In the genomic region with DNA sequence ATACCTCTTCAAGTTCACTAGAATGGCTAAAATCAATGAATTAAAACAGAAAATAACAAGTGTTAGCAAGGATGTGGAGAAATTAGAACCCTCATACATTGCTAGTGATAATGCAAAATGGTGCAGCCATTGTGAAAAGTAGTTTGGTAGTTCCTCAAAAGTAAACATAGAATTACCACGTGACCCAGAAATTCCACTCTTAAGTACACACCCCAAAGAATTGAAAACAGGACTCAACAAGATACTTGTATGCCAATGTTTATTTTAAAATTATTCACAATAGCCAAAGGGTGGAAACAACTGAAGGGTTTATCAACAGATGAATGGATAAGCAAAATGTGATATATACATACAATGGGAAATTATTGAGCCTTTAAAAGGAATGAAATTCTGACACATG, we compare ENCODE assay signal across 17 cellular contexts.
A peak's percentile ranks its signal among the peaks of the same experiment; 100 is the strongest.
DNase-seq lines count a peak whose midpoint lies in the region; ATAC-seq, FAIRE-seq and TF ChIP-seq lines count a peak whose summit lies in the region.
"Had no signal": no experiment of that assay in that cellular context is flagged by ENCODE, and none has a peak within 500 bp of the region (broad histone marks: within the 10 kb centered on the region; RNA-seq: fewer than 3 reads in every experiment).

No MANE protein-coding gene starts in this region.

- H3K4me1 ChIP-seq in HepG2 (ENCODE audit: insufficient read depth, low read length) (no peaks in the 10 kb centered on the region), right lobe of liver (no peaks in the 10 kb centered on the region)

- no peaks in the 10 kb centered on the region for H3K79me2 ChIP-seq in HepG2 (ENCODE audit: insufficient read depth, low read length)

- H3K27me3 ChIP-seq in HepG2 (ENCODE audit: control insufficient read depth in 1 of 2, insufficient read depth in 2 of 2, low read length in 2 of 2) (no peaks in the 10 kb centered on the region; a peak in 1 of 5 replicates), right lobe of liver (no peaks in the 10 kb centered on the region), bronchial epithelial cell (ENCODE audit: control insufficient read depth, insufficient read depth, low read length) (no peaks in the 10 kb centered on the region)

- H3K36me3 ChIP-seq in HepG2 (replicated peaks in 1 of 2; ENCODE audit: control insufficient read depth in 1 of 2, insufficient read depth in 2 of 2, low read length in 2 of 2) (no peaks in the 10 kb centered on the region), right lobe of liver (no peaks in the 10 kb centered on the region), bronchial epithelial cell (ENCODE audit: control insufficient read depth, insufficient read depth, low read length) (no peaks in the 10 kb centered on the region)

- WGBS in HepG2 (ENCODE audit: low lambda C conversion rate) = 0% methylated on average over 1 of the region's 1 CpG
- 10% methylated on average over 1 of the region's 1 CpG for WGBS in right lobe of liver (ENCODE audit: insufficient coverage, low coverage, low lambda C conversion rate, missing lambda C conversion rate)

- FAIRE-seq in HepG2 (lab: Jason Lieb, UNC) = no peak
- FAIRE-seq in bronchial epithelial cell (lab: Jason Lieb, UNC) = no peak
- FAIRE-seq: D721Med, GM12878, GM18507 had no signal

- POLR2A ChIA-PET in HepG2 (lab: Yijun Ruan, JAX) = no interaction called here

- H3K4me3 ChIP-seq in HepG2 (replicated peaks in 1 of 3; ENCODE audit: insufficient read depth in 1 of 3, low read depth in 2 of 3, low read length in 3 of 3) (no peak overlapping the region), right lobe of liver (no peak overlapping the region), bronchial epithelial cell (ENCODE audit: low read depth, low read length) (no peak overlapping the region)
- H3K4me3 ChIP-seq: GM12878 had no signal

- H3K27ac ChIP-seq in HepG2 (ENCODE audit: extremely low read length, insufficient read depth, low read length) = no peak overlapping the region
- no peak overlapping the region for H3K27ac ChIP-seq in right lobe of liver
- H3K27ac ChIP-seq: 22Rv1, HL-60 had no signal

- ATAC-seq in HepG2 (no peak), right lobe of liver (no peak)
- ATAC-seq: CD8-positive, alpha-beta T cell; GM12878 had no signal

- H3K4me2 ChIP-seq in HepG2 (ENCODE audit: low read depth, low read length) = no peak overlapping the region

- H3K9me3 ChIP-seq in HepG2 (ENCODE audit: low read length) (no peaks in the 10 kb centered on the region), right lobe of liver (no peaks in the 10 kb centered on the region)

- no peak for TF ChIP-seq EP300 in HepG2 (IDR thresholded peaks at IDR 0.05; ENCODE audit: low read depth in 2 of 2, low read length in 2 of 2)
- no peak for TF ChIP-seq EP300 in HepG2 (CRISPR knock-in tag; IDR thresholded peaks at IDR 0.05; ENCODE audit: borderline replicate concordance)

- CTCF ChIA-PET in HepG2 (lab: Yijun Ruan, JAX; ENCODE audit: low intra/inter-chr PET ratio, low total read pairs) = no interaction called here

- intact Hi-C loops in HepG2 (cut with micrococcal nuclease; ENCODE audit: unreplicated experiment) (no loop called here), right lobe of liver (cut with DNase I) (no loop called here)

- no peak overlapping the region for H2AFZ ChIP-seq in HepG2 (ENCODE audit: low read length)

- no peaks in the 10 kb centered on the region for H4K20me1 ChIP-seq in HepG2 (ENCODE audit: insufficient read depth, low read length)

- no peak overlapping the region for H3K9ac ChIP-seq in HepG2 (ENCODE audit: insufficient read depth, low read depth, low read length)

- no peak for TF ChIP-seq RAD21 in HepG2 (CRISPR knock-in tag; IDR thresholded peaks at IDR 0.05)

- DNase-seq in DMS153 (lab: John Stamatoyannopoulos, UW) (peak; percentile 32), DMS153 treated with DMSO at 0.1 percent for 48 hours (lab: John Stamatoyannopoulos, UW; ENCODE audit: unreplicated experiment) (no peak), HepG2 (ENCODE audit: low spot score) (no peak), right lobe of liver (no peak), bronchial epithelial cell (ENCODE audit: low read depth) (peak; percentile 75), OCI-M1 (lab: John Stamatoyannopoulos, UW) (no peak), NCI-H1694 (lab: John Stamatoyannopoulos, UW) (no peak)
- DNase-seq: CD8-positive, alpha-beta T cell; COR-L47; DMS79; HCEC 1CT; HFFc6 had no signal

- no TSS peak for BruUV-seq in HepG2 (replicated peaks; lab: Mats Ljungman, UMichigan)

- in situ Hi-C loops in HepG2 (cut with HindIII; ENCODE audit: extremely low pct_ligation_motif_present, low pct_unique_long_range_greater_than_20kb) = no loop called here

- TF ChIP-seq POLR2A in HepG2 (IDR thresholded peaks at IDR 0.05; ENCODE audit: insufficient read depth in 1 of 2, low read depth in 2 of 2, low read length in 2 of 2) (no peak), right lobe of liver (IDR thresholded peaks at IDR 0.05) (no peak)

- TF ChIP-seq CTCF in HepG2 (CRISPR knock-in tag; IDR thresholded peaks at IDR 0.05) = no peak
- TF ChIP-seq CTCF in right lobe of liver (IDR thresholded peaks at IDR 0.05) = no peak
- TF ChIP-seq CTCF in bronchial epithelial cell (IDR thresholded peaks at IDR 0.05; ENCODE audit: insufficient read depth, low read length, severe bottlenecking) = no peak

TF ChIP-seq in HepG2, 621 proteins besides CTCF, POLR2A, EP300 and RAD21:
- TF ChIP-seq ZNF317 (CRISPR knock-in tag; IDR thresholded peaks at IDR 0.05) (no peak), RAD51 (IDR thresholded peaks at IDR 0.05; ENCODE audit: borderline replicate concordance) (peak; percentile 24; the same call in 1 of the 2 replicates)
TF ChIP-seq in HepG2: peak in this region for 1.

Comparison
In these comparisons a context has a peak if more than half of its experiments do, and no peak if none do; other contexts are left out.
1. DNase-seq: peak in DMS153 (single experiment) and bronchial epithelial cell (single experiment); none in DMS153 treated with DMSO at 0.1 percent for 48 hours (single experiment), HepG2 (single experiment), right lobe of liver (0 of 3), OCI-M1 (single experiment) and NCI-H1694 (single experiment).